ENCODE assay signal across 13 cellular contexts in genomic region chr6:44266347-44266746, GRCh38.
DNase-seq lines count a peak whose midpoint lies in the region; ATAC-seq and TF ChIP-seq lines count a peak whose summit lies in the region.
"Had no signal": no experiment of that assay in that cellular context is flagged by ENCODE, and none has a peak within 500 bp of the region (broad histone marks: within the 10 kb centered on the region; RNA-seq: fewer than 3 reads in every experiment).

No MANE protein-coding gene starts in this region.

- H3K27ac ChIP-seq in MM.1S (ENCODE audit: low read length) = peak overlapping the region; percentile 43; the same call in 1 of the 2 replicates

- no peak overlapping the region for H3K4me3 ChIP-seq in MM.1S (ENCODE audit: low read length)

- H2AFZ ChIP-seq in MM.1S (ENCODE audit: low read length) = peak overlapping the region; percentile 44; the same call in 1 of the 2 replicates

- no peaks in the 10 kb centered on the region for H3K9me3 ChIP-seq in MM.1S (replicated peaks; ENCODE audit: insufficient read depth, low read length)
- H3K9me3 ChIP-seq: adrenal gland, psoas muscle had no signal

- peaks cover 6% of the 10 kb centered on the region for H3K27me3 Mint-ChIP-seq in memory B cell

- ATAC-seq in GM21381 (IDR thresholded peaks at IDR 0.05; ENCODE audit: unreplicated experiment) (peak; percentile 34), memory B cell (ENCODE audit: low read depth) (no peak), HG03159 (IDR thresholded peaks at IDR 0.05; ENCODE audit: unreplicated experiment) (no peak)

- peaks cover 38% of the 10 kb centered on the region for H3K79me2 ChIP-seq in MM.1S (ENCODE audit: low read length)

- TF ChIP-seq CTCF in GM13976 (IDR thresholded peaks at IDR 0.05; ENCODE audit: borderline replicate concordance, control extremely low read depth, extremely low read depth, insufficient read depth, missing control alignments) (no peak), MM.1S (IDR thresholded peaks at IDR 0.05; ENCODE audit: low read length) (no peak)

- no peaks in the 10 kb centered on the region for H3K9me2 ChIP-seq in MM.1S (replicated peaks; ENCODE audit: insufficient read depth, low read length)

- H3F3A ChIP-seq in MM.1S (ENCODE audit: insufficient read depth, low read length) = peaks cover 39% of the 10 kb centered on the region

- peak overlapping the region; percentile 100 for H3K27ac Mint-ChIP-seq in memory B cell

- peak overlapping the region; percentile 92 for H3K4me2 ChIP-seq in MM.1S (ENCODE audit: low read depth, low read length)

- H3K4me1 ChIP-seq in MM.1S (ENCODE audit: low read length) = peaks cover 33% of the 10 kb centered on the region

- H4K20me1 ChIP-seq in MM.1S (ENCODE audit: insufficient read depth, low read length) = no peaks in the 10 kb centered on the region

- peak; percentile 79 for DNase-seq in GM13976 (ENCODE audit: low spot score)
- no peak for DNase-seq in MM.1S
- no peak for DNase-seq in memory B cell (ENCODE audit: low spot score in 2 of 2)
- DNase-seq in DMS79 treated with DMSO at 0.1 percent for 48 hours (lab: John Stamatoyannopoulos, UW) = no peak
- DNase-seq in SIG-M5 treated with dmso at 0.1 percent for 504 hours (lab: John Stamatoyannopoulos, UW; ENCODE audit: unreplicated experiment) = no peak
- no peak for DNase-seq in dedifferentiated amniotic fluid mesenchymal stem cell (ENCODE audit: extremely low spot score)
- DNase-seq: HCEC 1CT, KG1, NCI-H526 treated with DMSO at 0.1 percent for 48 hours had no signal

- peaks cover 23% of the 10 kb centered on the region for H3K27me3 ChIP-seq in MM.1S (replicated peaks; ENCODE audit: insufficient read depth, low read length)

- no peaks in the 10 kb centered on the region for H3K36me3 ChIP-seq in MM.1S (replicated peaks; ENCODE audit: insufficient read depth, low read length)
- H3K36me3 ChIP-seq: adrenal gland had no signal

- peak overlapping the region; percentile 100 for H3K4me3 Mint-ChIP-seq in memory B cell

- no peak overlapping the region for H3K9ac ChIP-seq in MM.1S (ENCODE audit: low read length)

- H3K36me3 Mint-ChIP-seq in memory B cell = no peaks in the 10 kb centered on the region

- no peaks in the 10 kb centered on the region for H3K9me3 Mint-ChIP-seq in memory B cell

- in situ Hi-C loops in GM13976 (cut with MboI; ENCODE audit: low sequenced_read_pairs, unreplicated experiment) = no loop called here

- H3K4me1 Mint-ChIP-seq in memory B cell = peaks cover 38% of the 10 kb centered on the region
